Comparison of ENCODE assay signal across 29 cellular contexts in genomic region chr19:18144361-18144760, GRCh38. TPM values are rescaled to one million over a fixed set of nuclear protein-coding genes. Genes with fewer than 3 reads are reported as not detected.
DNase-seq lines count a peak whose midpoint lies in the region; ATAC-seq and TF ChIP-seq lines count a peak whose summit lies in the region.
"Had no signal": no experiment of that assay in that cellular context is flagged by ENCODE, and none has a peak within 500 bp of the region (broad histone marks: within the 10 kb centered on the region; RNA-seq: fewer than 3 reads in every experiment).

No MANE protein-coding gene starts in this region.

- POLR2A ChIA-PET in WTC11 (lab: Charles Lee), result no interaction called here

- no peak overlapping the region for H2AFZ ChIP-seq in trophoblast cell (ENCODE audit: insufficient read depth, low read length, poor library complexity)

- H3K27ac Mint-ChIP-seq in activated naive CD4-positive, alpha-beta T cell treated with anti-CD3 and anti-CD28 coated beads for 36 hours, result peak overlapping the region; percentile 31
- H3K27ac Mint-ChIP-seq in natural killer cell (peak overlapping the region; percentile 29 to 31), WTC11 (no peak overlapping the region)
- peak overlapping the region in 1 of 2 donors; percentile 41 for H3K27ac Mint-ChIP-seq in natural killer cell treated with Interleukin-12 subunit alpha and Interleukin-12 subunit beta and Interleukin-15 and Interleukin-18, amount 100 ng/mL, for 72 hours
- H3K27ac Mint-ChIP-seq in stimulated activated naive B cell treated with anti-CD40 and anti-IgM and Interleukin-4, amounts not matched to agents 10 μg/mL and 1 μg/mL and 100 μg/mL, for 72 hours, result peak overlapping the region; percentile 71
- H3K27ac Mint-ChIP-seq: CD14-positive monocyte had no signal

- H2AK5ac ChIP-seq in trophoblast cell (ENCODE audit: low read length), result no peak overlapping the region

- no peaks in the 10 kb centered on the region for H3K4me1 Mint-ChIP-seq in activated naive CD4-positive, alpha-beta T cell treated with anti-CD3 and anti-CD28 coated beads for 36 hours (ENCODE audit: low read depth)
- H3K4me1 Mint-ChIP-seq in natural killer cell, result peaks cover 15 to 38% of the 10 kb centered on the region in 2 donors
- peaks cover 10 to 12% of the 10 kb centered on the region in 2 donors for H3K4me1 Mint-ChIP-seq in natural killer cell treated with Interleukin-12 subunit alpha and Interleukin-12 subunit beta and Interleukin-15 and Interleukin-18, amount 100 ng/mL, for 72 hours (ENCODE audit: low read depth in 2 of 2)
- H3K4me1 Mint-ChIP-seq in stimulated activated naive B cell treated with anti-CD40 and anti-IgM and Interleukin-4, amounts not matched to agents 10 μg/mL and 1 μg/mL and 100 μg/mL, for 72 hours, result peaks cover 5 to 11% of the 10 kb centered on the region in 2 donors
- no peaks in the 10 kb centered on the region for H3K4me1 Mint-ChIP-seq in WTC11
- H3K4me1 Mint-ChIP-seq: CD14-positive monocyte; CD4-positive, alpha-beta memory T cell; CD4-positive, CD25-positive, alpha-beta regulatory T cell had no signal

- H3K14ac ChIP-seq in trophoblast cell (ENCODE audit: low read length), result no peak overlapping the region

- no peaks in the 10 kb centered on the region for H3K4me1 ChIP-seq in trophoblast cell (ENCODE audit: control insufficient read depth in 1 of 2, insufficient read depth in 2 of 2, low read length in 2 of 2)
- H3K4me1 ChIP-seq: A549, BE2C, BLaER1 had no signal

- no peak overlapping the region for H3K23ac ChIP-seq in trophoblast cell (ENCODE audit: low read length)

- H2BK5ac ChIP-seq in trophoblast cell (ENCODE audit: low read depth, low read length, poor library complexity), result no peak overlapping the region

- peaks cover 24% of the 10 kb centered on the region for H3K36me3 Mint-ChIP-seq in activated naive CD4-positive, alpha-beta T cell treated with anti-CD3 and anti-CD28 coated beads for 36 hours (ENCODE audit: low read depth)
- H3K36me3 Mint-ChIP-seq in natural killer cell (peaks cover 19% of the 10 kb centered on the region), WTC11 (peaks cover 28% of the 10 kb centered on the region)
- H3K36me3 Mint-ChIP-seq in natural killer cell treated with Interleukin-12 subunit alpha and Interleukin-12 subunit beta and Interleukin-15 and Interleukin-18, amount 100 ng/mL, for 72 hours, result peaks cover 5% of the 10 kb centered on the region
- H3K36me3 Mint-ChIP-seq in stimulated activated naive B cell treated with anti-CD40 and anti-IgM and Interleukin-4, amounts not matched to agents 10 μg/mL and 1 μg/mL and 100 μg/mL, for 72 hours, result peaks cover 63 to 69% of the 10 kb centered on the region in 2 donors

- TF ChIP-seq CTCF in natural killer cell (IDR thresholded peaks at IDR 0.05) (no peak), WTC11 (IDR thresholded peaks at IDR 0.05) (no peak)

- no peak overlapping the region for H3K4me2 ChIP-seq in trophoblast cell (ENCODE audit: low read length)
- H3K4me2 ChIP-seq: A549, BLaER1 had no signal

- no CpG with 5 or more reads among the region's 16 CpGs for WGBS in trophoblast cell (ENCODE audit: extremely low coverage, insufficient coverage, insufficient read length)

- no peak overlapping the region for H2BK120ac ChIP-seq in trophoblast cell (ENCODE audit: insufficient read depth, low read length, poor library complexity)

- peaks cover 2% of the 10 kb centered on the region for H3K9me3 Mint-ChIP-seq in activated naive CD4-positive, alpha-beta T cell treated with anti-CD3 and anti-CD28 coated beads for 36 hours
- H3K9me3 Mint-ChIP-seq in natural killer cell (no peaks in the 10 kb centered on the region), WTC11 (peaks cover 3% of the 10 kb centered on the region)
- H3K9me3 Mint-ChIP-seq in natural killer cell treated with Interleukin-12 subunit alpha and Interleukin-12 subunit beta and Interleukin-15 and Interleukin-18, amount 100 ng/mL, for 72 hours, result no peaks in the 10 kb centered on the region
- peaks cover 2 to 4% of the 10 kb centered on the region in 2 donors for H3K9me3 Mint-ChIP-seq in stimulated activated naive B cell treated with anti-CD40 and anti-IgM and Interleukin-4, amounts not matched to agents 10 μg/mL and 1 μg/mL and 100 μg/mL, for 72 hours
- H3K9me3 Mint-ChIP-seq: CD4-positive, alpha-beta memory T cell; CD4-positive, CD25-positive, alpha-beta regulatory T cell; CD8-positive, alpha-beta memory T cell had no signal

- H3K18ac ChIP-seq in trophoblast cell (ENCODE audit: low read length), result no peak overlapping the region

- no peak overlapping the region for H4K12ac ChIP-seq in trophoblast cell (ENCODE audit: low read depth, low read length)

- no peak overlapping the region for H2BK12ac ChIP-seq in trophoblast cell (ENCODE audit: low read length)

- H3K79me1 ChIP-seq in trophoblast cell (ENCODE audit: low read length), result no peaks in the 10 kb centered on the region

- no peak overlapping the region for H3K4me3 Mint-ChIP-seq in activated naive CD4-positive, alpha-beta T cell treated with anti-CD3 and anti-CD28 coated beads for 36 hours
- H3K4me3 Mint-ChIP-seq in natural killer cell (no peak overlapping the region), WTC11 (no peak overlapping the region)
- H3K4me3 Mint-ChIP-seq in natural killer cell treated with Interleukin-12 subunit alpha and Interleukin-12 subunit beta and Interleukin-15 and Interleukin-18, amount 100 ng/mL, for 72 hours, result no peak overlapping the region
- no peak overlapping the region for H3K4me3 Mint-ChIP-seq in stimulated activated naive B cell treated with anti-CD40 and anti-IgM and Interleukin-4, amounts not matched to agents 10 μg/mL and 1 μg/mL and 100 μg/mL, for 72 hours
- H3K4me3 Mint-ChIP-seq: CD14-positive monocyte; CD4-positive, alpha-beta memory T cell; CD4-positive, CD25-positive, alpha-beta regulatory T cell; CD8-positive, alpha-beta memory T cell had no signal

- no peak overlapping the region for H4K91ac ChIP-seq in trophoblast cell (ENCODE audit: low read depth, low read length)

- H3K9ac ChIP-seq in trophoblast cell (ENCODE audit: low read length), result no peak overlapping the region
- H3K9ac ChIP-seq: BLaER1 had no signal

- H3K27me3 Mint-ChIP-seq in activated naive CD4-positive, alpha-beta T cell treated with anti-CD3 and anti-CD28 coated beads for 36 hours (ENCODE audit: low read depth), result no peaks in the 10 kb centered on the region
- no peaks in the 10 kb centered on the region for H3K27me3 Mint-ChIP-seq in natural killer cell (ENCODE audit: low read depth in 2 of 2)
- no peaks in the 10 kb centered on the region for H3K27me3 Mint-ChIP-seq in natural killer cell treated with Interleukin-12 subunit alpha and Interleukin-12 subunit beta and Interleukin-15 and Interleukin-18, amount 100 ng/mL, for 72 hours
- H3K27me3 Mint-ChIP-seq in stimulated activated naive B cell treated with anti-CD40 and anti-IgM and Interleukin-4, amounts not matched to agents 10 μg/mL and 1 μg/mL and 100 μg/mL, for 72 hours, result no peaks in the 10 kb centered on the region
- no peaks in the 10 kb centered on the region for H3K27me3 Mint-ChIP-seq in WTC11 (ENCODE audit: low read depth)
- H3K27me3 Mint-ChIP-seq: CD4-positive, alpha-beta memory T cell; CD4-positive, CD25-positive, alpha-beta regulatory T cell; CD8-positive, alpha-beta memory T cell had no signal

- ATAC-seq in natural killer cell (no peak), WTC11 (no peak)
- no peak for ATAC-seq in natural killer cell treated with Interleukin-12 subunit alpha and Interleukin-12 subunit beta and Interleukin-15 and Interleukin-18, amount 100 ng/mL, for 72 hours
- ATAC-seq in stimulated activated naive B cell treated with anti-CD40 and anti-IgM and Interleukin-4, amounts not matched to agents 10 μg/mL and 1 μg/mL and 100 μg/mL, for 72 hours (replicated peaks), result no peak
- ATAC-seq: A549, GM12878 had no signal

- no peak for DNase-seq in activated naive CD4-positive, alpha-beta T cell treated with anti-CD3 and anti-CD28 coated beads for 36 hours
- no peak for DNase-seq in activated naive CD4-positive, alpha-beta T cell treated with anti-CD3 and anti-CD28 coated beads, Interleukin-2, amount 50 U/mL, for 16 hours
- DNase-seq in natural killer cell (no peak), trophoblast cell (no peak), WTC11 (ENCODE audit: low spot score) (no peak), NCI-H2107 (lab: John Stamatoyannopoulos, UW) (no peak)
- no peak for DNase-seq in natural killer cell treated with Interleukin-12 subunit alpha and Interleukin-12 subunit beta and Interleukin-15 and Interleukin-18, amount 100 ng/mL, for 72 hours (ENCODE audit: low spot score)
- DNase-seq in stimulated activated naive B cell treated with anti-CD40 and anti-IgM and Interleukin-4, amounts not matched to agents 10 μg/mL and 1 μg/mL and 100 μg/mL, for 72 hours, result no peak
- DNase-seq: AML-193; BE2C; C1 segment of cervical spinal cord; CD4-positive, alpha-beta memory T cell; CD4-positive, CD25-positive, alpha-beta regulatory T cell; CD8-positive, alpha-beta memory T cell; COR-L47; DMS 273 treated with DMSO at 0.1 percent for 48 hours; DMS153; DMS53; DMS79; DND-41; EL; GDM1 had no signal

- H3K9me3 ChIP-seq in trophoblast cell (ENCODE audit: insufficient read depth, low read depth, low read length), result no peaks in the 10 kb centered on the region
- H3K9me3 ChIP-seq: A549, BE2C, BLaER1 had no signal

- peaks cover 14 to 20% of the 10 kb centered on the region in 2 experiments for H3K36me3 ChIP-seq in trophoblast cell (ENCODE audit: control insufficient read depth in 1 of 2, insufficient read depth in 2 of 2, low read length in 2 of 2)

- CTCF ChIA-PET in activated naive CD4-positive, alpha-beta T cell treated with anti-CD3 and anti-CD28 coated beads for 36 hours (lab: Charles Lee), result no interaction called here
- CTCF ChIA-PET in WTC11 (lab: Charles Lee), result interaction anchor here (2.7 kb wide), 1 partner anchor 31 kb away, joined by 10 read pairs; no protein-coding TSS in a partner anchor

- H3K79me2 ChIP-seq in trophoblast cell (ENCODE audit: control insufficient read depth, insufficient read depth, low read length, poor library complexity), result no peaks in the 10 kb centered on the region

- H3K27ac ChIP-seq in trophoblast cell (ENCODE audit: low read depth, low read length), result no peak overlapping the region
- H3K27ac ChIP-seq: 22Rv1, A549, BLaER1 had no signal

- intact Hi-C loops in activated naive CD4-positive, alpha-beta T cell treated with anti-CD3 and anti-CD28 coated beads for 36 hours (cut with micrococcal nuclease), result no loop called here
- intact Hi-C loops in natural killer cell (cut with micrococcal nuclease), result no loop called here

- H3K4ac ChIP-seq in trophoblast cell (ENCODE audit: low read depth, low read length), result no peak overlapping the region

- no peak overlapping the region for H4K8ac ChIP-seq in trophoblast cell (ENCODE audit: low read depth, low read length)

- H3K4me3 ChIP-seq in trophoblast cell (ENCODE audit: low read depth, low read length), result peak overlapping the region; percentile 31
- H3K4me3 ChIP-seq: A549, BLaER1, GM12878 had no signal

- no peaks in the 10 kb centered on the region for H3K27me3 ChIP-seq in trophoblast cell (ENCODE audit: insufficient read depth, low read length)
- H3K27me3 ChIP-seq: BE2C, BLaER1 had no signal

RNA-seq across cellular contexts. Expression of gene PIK3R2, which starts 8.6 kb away (rescaled TPM):
- total RNA-seq in activated naive CD4-positive, alpha-beta T cell treated with anti-CD3 and anti-CD28 coated beads for 36 hours, result 10 to 100 TPM; 16.1 to 16.3 TPM
- total RNA-seq in natural killer cell (10 to 100 TPM; 12.3 to 26.4 (median 16.0) TPM), WTC11 (2021) (51.9 to 56.9 TPM (median 53.8 TPM) in 3 replicates)
- total RNA-seq in natural killer cell treated with Interleukin-12 subunit alpha and Interleukin-12 subunit beta and Interleukin-15 and Interleukin-18, amount 100 ng/mL, for 72 hours, result 10 to 100 TPM; 12.6 to 20.1 TPM
- 56.7 and 57.2 TPM in 2 replicates for polyA plus RNA-seq in trophoblast cell (2013)

RNA-seq across cellular contexts. Expression of gene IFI30, which starts 29.3 kb away (rescaled TPM):
- total RNA-seq in activated naive CD4-positive, alpha-beta T cell treated with anti-CD3 and anti-CD28 coated beads for 36 hours, result 10 to 100 TPM; 19.0 to 20.8 TPM
- 100 to 1,000 TPM in 1 of 3 donors, 10 to 100 TPM in 2; 38.2 to 109 (median 89.5) TPM for total RNA-seq in natural killer cell
- 100 to 1,000 TPM in 1 of 2 donors, 10 to 100 TPM in 1; 76.2 to 139 TPM for total RNA-seq in natural killer cell treated with Interleukin-12 subunit alpha and Interleukin-12 subunit beta and Interleukin-15 and Interleukin-18, amount 100 ng/mL, for 72 hours
- polyA plus RNA-seq in trophoblast cell (2013), result 4.4 and 4.9 TPM in 2 replicates
- 20.2 to 30.3 TPM (median 26.2 TPM) in 3 replicates for total RNA-seq in WTC11 (2021)

RNA-seq across cellular contexts. Expression of gene MAST3, which starts 46.8 kb away (rescaled TPM):
- 10 to 100 TPM; 12.8 to 13.5 TPM for total RNA-seq in activated naive CD4-positive, alpha-beta T cell treated with anti-CD3 and anti-CD28 coated beads for 36 hours
- total RNA-seq in natural killer cell (100 to 1,000 TPM in 2 of 3 donors, 10 to 100 TPM in 1; 84.5 to 101 (median 101) TPM), WTC11 (2021) (10.8 to 11.5 TPM (median 11.2 TPM) in 3 replicates)
- 10 to 100 TPM; 30.3 to 31.4 TPM for total RNA-seq in natural killer cell treated with Interleukin-12 subunit alpha and Interleukin-12 subunit beta and Interleukin-15 and Interleukin-18, amount 100 ng/mL, for 72 hours
- 2.3 TPM in 2 replicates for polyA plus RNA-seq in trophoblast cell (2013)

RNA-seq across cellular contexts. Expression of gene MPV17L2, which starts 48.7 kb away (rescaled TPM):
- total RNA-seq in activated naive CD4-positive, alpha-beta T cell treated with anti-CD3 and anti-CD28 coated beads for 36 hours, result 1 to 10 TPM; 6.3 to 6.5 TPM
- total RNA-seq in natural killer cell, result 1 to 10 TPM; 4.1 to 5.6 (median 4.5) TPM
- 10 to 100 TPM; 17.4 to 34.2 TPM for total RNA-seq in natural killer cell treated with Interleukin-12 subunit alpha and Interleukin-12 subunit beta and Interleukin-15 and Interleukin-18, amount 100 ng/mL, for 72 hours
- polyA plus RNA-seq in trophoblast cell (2013), result 26.0 and 26.7 TPM in 2 replicates
- 26.3 to 29.8 TPM (median 28.0 TPM) in 3 replicates for total RNA-seq in WTC11 (2021)

RNA-seq across cellular contexts. Expression of gene IL12RB1, which starts 57.6 kb away (rescaled TPM):
- 10 to 100 TPM; 10.1 to 14.4 TPM for total RNA-seq in activated naive CD4-positive, alpha-beta T cell treated with anti-CD3 and anti-CD28 coated beads for 36 hours
- total RNA-seq in natural killer cell (100 to 1,000 TPM in 1 of 3 donors, 10 to 100 TPM in 2; 90.1 to 105 (median 95.7) TPM), WTC11 (2021) (not detected in 3 replicates)
- 100 to 1,000 TPM; 109 to 124 TPM for total RNA-seq in natural killer cell treated with Interleukin-12 subunit alpha and Interleukin-12 subunit beta and Interleukin-15 and Interleukin-18, amount 100 ng/mL, for 72 hours
- not detected in 2 replicates for polyA plus RNA-seq in trophoblast cell (2013)
- total RNA-seq: A172, G401 had no signal
- polyA plus RNA-seq: A549 had no signal
